Comparison of ENCODE assay signal across 8 cellular contexts in the genomic region with DNA sequence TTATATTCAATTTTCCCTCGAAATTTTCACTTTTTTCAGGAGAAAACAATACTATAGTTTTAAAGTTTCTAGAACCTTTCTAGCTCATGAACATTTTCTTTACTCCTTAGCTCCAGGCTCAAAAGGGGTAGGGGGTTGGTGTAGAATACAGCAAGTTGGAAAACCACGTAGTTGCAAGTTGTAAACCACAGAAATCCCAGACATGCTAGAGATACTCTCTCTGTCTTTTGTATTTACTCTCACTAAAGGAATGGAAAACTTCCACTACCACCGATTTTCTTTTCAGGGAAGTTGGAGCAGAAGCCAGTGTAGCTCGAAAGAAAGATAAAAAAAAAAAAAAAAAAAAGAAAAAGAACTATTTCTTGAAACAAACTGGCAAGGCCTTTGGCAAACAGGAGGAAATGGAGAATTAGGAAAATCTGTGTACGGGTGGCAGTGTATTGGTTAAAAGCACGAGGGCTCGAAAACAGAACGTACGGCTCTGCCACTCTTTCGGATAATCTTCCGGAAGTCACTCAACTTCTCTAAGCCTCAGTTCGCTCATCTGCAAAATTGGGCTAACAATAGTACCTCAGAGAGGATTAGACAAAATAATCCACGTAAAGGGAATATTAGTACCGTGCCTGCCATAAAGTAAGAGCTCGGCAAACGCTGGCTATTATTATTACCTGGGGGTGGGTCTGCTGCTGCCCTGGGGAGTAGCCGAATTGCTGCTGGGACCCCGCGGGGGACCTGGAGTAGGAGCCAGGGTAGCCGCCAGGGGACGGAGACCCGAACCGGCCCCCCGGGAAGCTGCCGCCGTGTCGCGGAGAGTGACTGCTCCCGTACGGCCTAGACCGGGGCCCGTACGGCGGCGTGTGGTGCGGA. TPM values are rescaled to one million over a fixed set of nuclear protein-coding genes. Genes with fewer than 3 reads are reported as not detected.
DNase-seq lines count a peak whose midpoint lies in the region; ATAC-seq and TF ChIP-seq lines count a peak whose summit lies in the region.

No MANE protein-coding gene starts in this region.

- no peak for DNase-seq in activated CD4-positive, alpha-beta T cell treated with anti-CD3 and anti-CD28 coated beads for 36 hours
- no peak for DNase-seq in activated CD4-positive, alpha-beta T cell treated with anti-CD3 and anti-CD28 coated beads, Interleukin-2, amount 50 U/mL, for 1 hour
- DNase-seq in HFF-Myc (ENCODE audit: extremely low read depth, low read depth) (no peak), NOMO-1 (lab: John Stamatoyannopoulos, UW; ENCODE audit: unreplicated experiment in 2 of 2) (peak; percentile 13 to 39), left lobe of liver (ENCODE audit: low spot score) (no peak), tibial artery (no peak), occipital lobe (lab: John Stamatoyannopoulos, UW) (no peak)
- no peak for DNase-seq in central memory CD8-positive, alpha-beta T cell (ENCODE audit: low spot score in 2 of 2)

- intact Hi-C loops in activated CD4-positive, alpha-beta T cell treated with anti-CD3 and anti-CD28 coated beads for 36 hours (cut with DNase I, micrococcal nuclease): loop anchor here (1.0 to 10.0 kb wide), 9 partner anchors 77 to 567 kb away; a partner anchor contains a TSS
- intact Hi-C loops in tibial artery (cut with DNase I; ENCODE audit: low total_unique reads): loop anchor here (10.0 kb wide), 1 partner anchor 179 kb away; a partner anchor contains a TSS

- peak overlapping the region; percentile 86 for H3K27ac Mint-ChIP-seq in activated CD4-positive, alpha-beta T cell treated with anti-CD3 and anti-CD28 coated beads for 36 hours
- peak overlapping the region; percentile 84 for H3K27ac Mint-ChIP-seq in central memory CD8-positive, alpha-beta T cell (ENCODE audit: low read depth)

- CTCF ChIA-PET in activated CD4-positive, alpha-beta T cell treated with anti-CD3 and anti-CD28 coated beads for 36 hours (lab: Charles Lee): interaction anchor here (0.6 to 1.4 kb wide), 7 partner anchors 9 to 279 kb away, joined by 3 to 4 read pairs (median 3); no protein-coding TSS in a partner anchor

- POLR2A ChIA-PET in activated CD4-positive, alpha-beta T cell treated with anti-CD3 and anti-CD28 coated beads for 36 hours (lab: Charles Lee): no interaction called here

- no peaks in the 10 kb centered on the region for H3K27me3 ChIP-seq in tibial artery

- no peaks in the 10 kb centered on the region for H3K9me3 ChIP-seq in tibial artery

- H3K4me3 ChIP-seq in HFF-Myc (replicated peaks; ENCODE audit: low read depth, low read length) (peak overlapping the region; percentile 92), tibial artery (peak overlapping the region; percentile 91 to 92)

- H3K36me3 Mint-ChIP-seq in activated CD4-positive, alpha-beta T cell treated with anti-CD3 and anti-CD28 coated beads for 36 hours (ENCODE audit: low read depth): peaks cover 14% of the 10 kb centered on the region
- H3K36me3 Mint-ChIP-seq in central memory CD8-positive, alpha-beta T cell (ENCODE audit: insufficient read depth): peaks cover 14% of the 10 kb centered on the region

- peak; percentile 72 for ATAC-seq in activated CD4-positive, alpha-beta T cell treated with anti-CD3 and anti-CD28 coated beads for 36 hours
- peak; percentile 55 for ATAC-seq in central memory CD8-positive, alpha-beta T cell (replicated peaks; ENCODE audit: extremely low read depth, poor library complexity, severe bottlenecking)
- peak; percentile 61 for ATAC-seq in left lobe of liver

- H3K27ac ChIP-seq in tibial artery: peak overlapping the region; percentile 93 to 94

- peaks cover 0 to 36% (median 24%) of the 10 kb centered on the region in 4 donors for H3K4me1 ChIP-seq in tibial artery

- no peak for TF ChIP-seq CTCF in HFF-Myc (IDR thresholded peaks at IDR 0.05; ENCODE audit: low read depth, low read length, missing control alignments)
- TF ChIP-seq CTCF in tibial artery (IDR thresholded peaks at IDR 0.05): no peak

- peak overlapping the region; percentile 80 for H3K4me3 Mint-ChIP-seq in activated CD4-positive, alpha-beta T cell treated with anti-CD3 and anti-CD28 coated beads for 36 hours
- peak overlapping the region; percentile 92 for H3K4me3 Mint-ChIP-seq in central memory CD8-positive, alpha-beta T cell

- no peaks in the 10 kb centered on the region for H3K9me3 Mint-ChIP-seq in activated CD4-positive, alpha-beta T cell treated with anti-CD3 and anti-CD28 coated beads for 36 hours (ENCODE audit: low read depth)
- no peaks in the 10 kb centered on the region for H3K9me3 Mint-ChIP-seq in central memory CD8-positive, alpha-beta T cell

- peaks cover 3% of the 10 kb centered on the region for H3K27me3 Mint-ChIP-seq in activated CD4-positive, alpha-beta T cell treated with anti-CD3 and anti-CD28 coated beads for 36 hours
- no peaks in the 10 kb centered on the region for H3K27me3 Mint-ChIP-seq in central memory CD8-positive, alpha-beta T cell

- H3K4me1 Mint-ChIP-seq in activated CD4-positive, alpha-beta T cell treated with anti-CD3 and anti-CD28 coated beads for 36 hours: peaks cover 31% of the 10 kb centered on the region
- H3K4me1 Mint-ChIP-seq in central memory CD8-positive, alpha-beta T cell: peaks cover 15% of the 10 kb centered on the region

- no peaks in the 10 kb centered on the region for H3K36me3 ChIP-seq in tibial artery

RNA-seq across cellular contexts. Expression of a gene that starts 0.6 kb away (rescaled TPM):
- total RNA-seq in activated CD4-positive, alpha-beta T cell treated with anti-CD3 and anti-CD28 coated beads for 36 hours: 10 to 100 TPM; 28.5 to 35.2 TPM
- total RNA-seq in left lobe of liver (39.3 TPM), occipital lobe (13.4 TPM)

RNA-seq across cellular contexts. Expression of a gene that starts 1.0 kb away (rescaled TPM):
- 1 to 10 TPM; 1.2 to 1.9 TPM for total RNA-seq in activated CD4-positive, alpha-beta T cell treated with anti-CD3 and anti-CD28 coated beads for 36 hours
- total RNA-seq in left lobe of liver: 14.3 TPM
- 3.9 TPM for total RNA-seq in occipital lobe

Comparison
In these comparisons a context has a peak if more than half of its experiments do, and no peak if none do; other contexts are left out.
1. DNase-seq: peak in NOMO-1 (2 of 2); none in activated CD4-positive, alpha-beta T cell treated with anti-CD3 and anti-CD28 coated beads for 36 hours (single experiment), activated CD4-positive, alpha-beta T cell treated with anti-CD3 and anti-CD28 coated beads, Interleukin-2, amount 50 U/mL, for 1 hour (single experiment), HFF-Myc (single experiment), central memory CD8-positive, alpha-beta T cell (0 of 2), left lobe of liver (single experiment), tibial artery (0 of 2) and occipital lobe (single experiment).
2. Peak in every context shown above with its lines, with median percentiles within 50 percentile points of each other: ATAC-seq.